In genomic region chr12:116245189-116245588, GRCh38 we compare ENCODE assay signal across 22 cellular contexts. TPM values are rescaled to one million over a fixed set of nuclear protein-coding genes. Genes with fewer than 3 reads are reported as not detected.
DNase-seq lines count a peak whose midpoint lies in the region; ATAC-seq and TF ChIP-seq lines count a peak whose summit lies in the region.
"Had no signal": no experiment of that assay in that cellular context is flagged by ENCODE, and none has a peak within 500 bp of the region (broad histone marks: within the 10 kb centered on the region; RNA-seq: fewer than 3 reads in every experiment).

No MANE protein-coding gene starts in this region.

- H3K9me3 Mint-ChIP-seq in T-cell = peaks cover 0 to 8% (median 0%) of the 10 kb centered on the region in 3 donors
- peaks cover 10% of the 10 kb centered on the region for H3K9me3 Mint-ChIP-seq in osteocyte (ENCODE audit: unreplicated experiment)

- H3K4me3 Mint-ChIP-seq in T-cell = peak overlapping the region in 1 of 3 donors; percentile 7
- no peak overlapping the region for H3K4me3 Mint-ChIP-seq in osteocyte (ENCODE audit: unreplicated experiment)

- H3K36me3 Mint-ChIP-seq in T-cell (peaks cover 2% of the 10 kb centered on the region), osteocyte (ENCODE audit: unreplicated experiment) (peaks cover 16% of the 10 kb centered on the region)

- H3K9ac ChIP-seq in iPS-18a (ENCODE audit: low read length) = peak overlapping the region; percentile 8
- H3K9ac ChIP-seq: SK-N-SH had no signal

- peaks cover 80 to 89% (median 86%) of the 10 kb centered on the region in 3 donors for H3K4me1 Mint-ChIP-seq in T-cell
- peaks cover 65% of the 10 kb centered on the region for H3K4me1 Mint-ChIP-seq in osteocyte (ENCODE audit: unreplicated experiment)

- no peak for ATAC-seq in T-cell (replicated peaks in 1 of 4)
- ATAC-seq: activated CD4-positive, CD25-positive, alpha-beta regulatory T cell treated with anti-CD3 and anti-CD28 coated beads, Interleukin-2, amount 50 U/mL, for 24 hours had no signal

- H3K27ac ChIP-seq in iPS-18a (ENCODE audit: low read length) = peak overlapping the region; percentile 22
- H3K27ac ChIP-seq: brain microvascular endothelial cell, lower lobe of right lung, transverse colon had no signal

- H3K9me3 ChIP-seq in iPS-18a (ENCODE audit: control insufficient read depth, low read depth, low read length) = no peaks in the 10 kb centered on the region
- H3K9me3 ChIP-seq: lower lobe of right lung, SK-N-SH had no signal

- no peaks in the 10 kb centered on the region for H3K27me3 Mint-ChIP-seq in T-cell
- H3K27me3 Mint-ChIP-seq in osteocyte (ENCODE audit: unreplicated experiment) = no peaks in the 10 kb centered on the region

- H3K4me1 ChIP-seq in iPS-18a (ENCODE audit: control insufficient read depth, low read depth, low read length) = peaks cover 33% of the 10 kb centered on the region

- CTCF ChIA-PET in T-cell (lab: Charles Lee) = interaction anchor here (0.6 to 0.8 kb wide), 3 partner anchors 9 to 46 kb away, joined by 3 to 4 read pairs (median 3); no protein-coding TSS in a partner anchor

- H3K27ac Mint-ChIP-seq in T-cell (peak overlapping the region; percentile 63 to 70), osteocyte (ENCODE audit: unreplicated experiment) (no peak overlapping the region)

- no peaks in the 10 kb centered on the region for H3K27me3 ChIP-seq in iPS-18a (ENCODE audit: control insufficient read depth, insufficient read depth, low read length)
- H3K27me3 ChIP-seq: brain microvascular endothelial cell, transverse colon had no signal

- H3K4me3 ChIP-seq in iPS-18a (ENCODE audit: low read length) = no peak overlapping the region
- H3K4me3 ChIP-seq: lower lobe of right lung, transverse colon had no signal

- no peaks in the 10 kb centered on the region for H3K36me3 ChIP-seq in iPS-18a (ENCODE audit: control insufficient read depth, low read depth, low read length)
- H3K36me3 ChIP-seq: brain microvascular endothelial cell, lower lobe of right lung, transverse colon had no signal

- no peak for TF ChIP-seq CTCF in osteocyte (IDR thresholded peaks at IDR 0.05)

- POLR2A ChIA-PET in T-cell (lab: Charles Lee) = interaction anchor here (0.5 to 0.8 kb wide), 4 partner anchors 9 to 319 kb away, joined by 3 to 5 read pairs (median 4); no protein-coding TSS in a partner anchor

- DNase-seq in EH (ENCODE audit: low read depth) (peak; percentile 56), T-cell (no peak), renal cortical epithelial cell (ENCODE audit: low read depth) (peak; percentile 41), DMS114 treated with DMSO at 0.1 percent for 48 hours (lab: John Stamatoyannopoulos, UW; ENCODE audit: unreplicated experiment) (no peak), NCI-H1092 (lab: John Stamatoyannopoulos, UW) (no peak), osteocyte (ENCODE audit: extremely low spot score, unreplicated experiment) (no peak)
- DNase-seq: AML-193; brain microvascular endothelial cell; cortex of kidney; hippocampal formation; kidney; lower lobe of right lung; NCI-H1417; NCI-H2107; NK-92 treated with Interleukin-12 subunit alpha and Interleukin-12 subunit beta, amount 100 ng/mL, for 24 hours; SK-N-SH; stimulated activated CD4-positive, alpha-beta T cell treated with anti-CD3 and anti-CD28 coated beads, Interleukin-2, amount 100 ng/mL, for 24 hours; stimulated activated naive CD4-positive, alpha-beta T cell treated with Interleukin-2 at 50 U/mL for 16 hours; T-helper 9 cell; transverse colon had no signal

RNA-seq across cellular contexts. Expression of gene MED13L, which starts 32.3 kb away (rescaled TPM):
- total RNA-seq in T-cell (100 to 1,000 TPM; 126 to 216 (median 133) TPM), renal cortical epithelial cell (97.1 and 155 TPM in 2 replicates), osteocyte (229 and 234 TPM in 2 replicates)

Comparison
In these comparisons a context has a peak if more than half of its experiments do, and no peak if none do; other contexts are left out.
1. DNase-seq: peak in EH (single experiment) and renal cortical epithelial cell (single experiment); none in T-cell (0 of 34), DMS114 treated with DMSO at 0.1 percent for 48 hours (single experiment), NCI-H1092 (single experiment) and osteocyte (single experiment).